ENCODE assay signal across 21 cellular contexts in the genomic region with DNA sequence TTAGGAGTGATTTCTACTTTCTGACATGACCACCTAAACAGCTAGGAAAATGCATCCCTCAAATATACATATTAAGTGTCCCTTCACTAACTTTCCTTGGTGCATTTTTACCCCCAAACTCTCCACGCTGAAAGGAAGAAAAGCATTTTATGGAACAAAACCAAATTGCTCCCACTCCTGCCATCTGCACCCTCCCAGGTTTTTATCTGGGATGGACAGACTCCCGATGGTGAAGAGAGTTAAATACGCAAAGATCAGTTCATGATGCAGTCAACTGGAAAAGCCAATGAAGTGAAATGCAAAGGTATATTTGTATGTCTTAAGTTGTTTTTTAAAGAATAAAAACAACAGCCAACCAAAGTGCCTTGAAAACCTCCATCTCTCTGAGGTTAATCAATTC. TPM values are rescaled to one million over a fixed set of nuclear protein-coding genes. Genes with fewer than 3 reads are reported as not detected.
A peak's percentile ranks its signal among the peaks of the same experiment; 100 is the strongest.
DNase-seq lines count a peak whose midpoint lies in the region; ATAC-seq, FAIRE-seq and TF ChIP-seq lines count a peak whose summit lies in the region.
"Had no signal": no experiment of that assay in that cellular context is flagged by ENCODE, and none has a peak within 500 bp of the region (broad histone marks: within the 10 kb centered on the region; RNA-seq: fewer than 3 reads in every experiment).

No MANE protein-coding gene starts in this region.

- H3K9me3 ChIP-seq in CD4-positive, CD25-positive, alpha-beta regulatory T cell (ENCODE audit: control insufficient read depth in 2 of 2, low read length in 2 of 2): no peaks in the 10 kb centered on the region
- H3K9me3 ChIP-seq in CD8-positive, alpha-beta memory T cell (ENCODE audit: low read length): no peaks in the 10 kb centered on the region
- H3K9me3 ChIP-seq: prostate gland, testis had no signal

- H3K4me3 ChIP-seq in CD4-positive, CD25-positive, alpha-beta regulatory T cell (ENCODE audit: low read depth, low read length): no peak overlapping the region
- H3K4me3 ChIP-seq in CD8-positive, alpha-beta memory T cell (ENCODE audit: low read length): no peak overlapping the region
- H3K4me3 ChIP-seq: cardiac muscle cell, prostate gland, testis had no signal

- no peak for DNase-seq in CD4-positive, CD25-positive, alpha-beta regulatory T cell
- DNase-seq in CD8-positive, alpha-beta memory T cell: no peak
- no peak for DNase-seq in activated naive CD8-positive, alpha-beta T cell treated with anti-CD3 and anti-CD28 coated beads for 36 hours
- no peak for DNase-seq in CD1c-positive myeloid dendritic cell (ENCODE audit: extremely low spot score)
- DNase-seq in RCC 7860 (ENCODE audit: low spot score): no peak
- DNase-seq: activated effector memory CD4-positive, alpha-beta T cell treated with anti-CD3 and anti-CD28 coated beads, Interleukin-2, amount 50 U/mL, for 16 hours; amygdala; DMS53; GDM1; H7; head of caudate nucleus; mesendoderm; NCI-H1417 treated with DMSO at 0.1 percent for 48 hours; NCI-H510A treated with DMSO at 0.1 percent for 48 hours; testis had no signal

- H3K36me3 ChIP-seq in CD4-positive, CD25-positive, alpha-beta regulatory T cell (ENCODE audit: control insufficient read depth, insufficient read depth, low read length): no peaks in the 10 kb centered on the region
- no peaks in the 10 kb centered on the region for H3K36me3 ChIP-seq in CD8-positive, alpha-beta memory T cell (ENCODE audit: insufficient read depth, low read length)
- H3K36me3 ChIP-seq: cardiac muscle cell, prostate gland had no signal

- peaks cover 16 to 62% (median 38%) of the 10 kb centered on the region in 4 donors for H3K4me1 Mint-ChIP-seq in CD4-positive, CD25-positive, alpha-beta regulatory T cell
- peaks cover 41 to 69% (median 53%) of the 10 kb centered on the region in 3 donors for H3K4me1 Mint-ChIP-seq in CD8-positive, alpha-beta memory T cell
- H3K4me1 Mint-ChIP-seq in activated naive CD8-positive, alpha-beta T cell treated with anti-CD3 and anti-CD28 coated beads for 36 hours: peaks cover 54% of the 10 kb centered on the region
- H3K4me1 Mint-ChIP-seq in nephron: peaks cover 9% of the 10 kb centered on the region

- no peak for TF ChIP-seq CTCF in nephron (IDR thresholded peaks at IDR 0.05; ENCODE audit: unreplicated experiment in 3 of 3)

- H3K27ac Mint-ChIP-seq in CD4-positive, CD25-positive, alpha-beta regulatory T cell: no peak overlapping the region
- H3K27ac Mint-ChIP-seq in CD8-positive, alpha-beta memory T cell: peak overlapping the region in 2 of 8 donors; percentile 24 to 42
- H3K27ac Mint-ChIP-seq in activated naive CD8-positive, alpha-beta T cell treated with anti-CD3 and anti-CD28 coated beads for 36 hours: peak overlapping the region; percentile 25
- H3K27ac Mint-ChIP-seq in nephron: no peak overlapping the region
- H3K27ac Mint-ChIP-seq: dendritic cell treated with granulocyte-macrophage colony-stimulating factor and Interleukin-4, amounts not matched to agents 40 ng/mL and 50 ng/mL, for 4 days had no signal

- H3K27me3 Mint-ChIP-seq in CD4-positive, CD25-positive, alpha-beta regulatory T cell: peaks cover 7% of the 10 kb centered on the region
- no peaks in the 10 kb centered on the region for H3K27me3 Mint-ChIP-seq in CD8-positive, alpha-beta memory T cell
- H3K27me3 Mint-ChIP-seq in activated naive CD8-positive, alpha-beta T cell treated with anti-CD3 and anti-CD28 coated beads for 36 hours: no peaks in the 10 kb centered on the region
- H3K27me3 Mint-ChIP-seq in nephron (ENCODE audit: low read depth): no peaks in the 10 kb centered on the region
- H3K27me3 Mint-ChIP-seq: dendritic cell treated with granulocyte-macrophage colony-stimulating factor and Interleukin-4, amounts not matched to agents 40 ng/mL and 50 ng/mL, for 4 days; IgD-negative memory B cell had no signal

- H3K4me1 ChIP-seq in CD4-positive, CD25-positive, alpha-beta regulatory T cell (ENCODE audit: control insufficient read depth, insufficient read depth, low read length, poor library complexity, severe bottlenecking): peaks cover 36% of the 10 kb centered on the region
- H3K4me1 ChIP-seq in CD8-positive, alpha-beta memory T cell (ENCODE audit: insufficient read depth, low read length): peaks cover 25% of the 10 kb centered on the region

- FAIRE-seq in RCC 7860 (lab: Jason Lieb, UNC): no peak

- peaks cover 0 to 1% (median 0%) of the 10 kb centered on the region in 7 donors for H3K9me3 Mint-ChIP-seq in CD4-positive, CD25-positive, alpha-beta regulatory T cell
- no peaks in the 10 kb centered on the region for H3K9me3 Mint-ChIP-seq in CD8-positive, alpha-beta memory T cell
- no peaks in the 10 kb centered on the region for H3K9me3 Mint-ChIP-seq in activated naive CD8-positive, alpha-beta T cell treated with anti-CD3 and anti-CD28 coated beads for 36 hours
- no peaks in the 10 kb centered on the region for H3K9me3 Mint-ChIP-seq in nephron
- H3K9me3 Mint-ChIP-seq: dendritic cell treated with granulocyte-macrophage colony-stimulating factor and Interleukin-4, amounts not matched to agents 40 ng/mL and 50 ng/mL, for 4 days; IgD-negative memory B cell had no signal

- no peak overlapping the region for H3K27ac ChIP-seq in CD4-positive, CD25-positive, alpha-beta regulatory T cell (ENCODE audit: insufficient read depth, low read length, poor library complexity, severe bottlenecking)
- no peak overlapping the region for H3K27ac ChIP-seq in CD8-positive, alpha-beta memory T cell (ENCODE audit: low read depth, low read length)
- H3K27ac ChIP-seq: cardiac muscle cell, prostate gland, testis had no signal

- H3K36me3 Mint-ChIP-seq in CD4-positive, CD25-positive, alpha-beta regulatory T cell: peaks cover 4% of the 10 kb centered on the region
- H3K36me3 Mint-ChIP-seq in CD8-positive, alpha-beta memory T cell: peaks cover 0 to 12% (median 0%) of the 10 kb centered on the region in 3 donors
- peaks cover 15% of the 10 kb centered on the region for H3K36me3 Mint-ChIP-seq in activated naive CD8-positive, alpha-beta T cell treated with anti-CD3 and anti-CD28 coated beads for 36 hours
- no peaks in the 10 kb centered on the region for H3K36me3 Mint-ChIP-seq in nephron (ENCODE audit: low read depth)
- H3K36me3 Mint-ChIP-seq: IgD-negative memory B cell had no signal

- no peak for ATAC-seq in CD4-positive, CD25-positive, alpha-beta regulatory T cell (ENCODE audit: low read depth in 2 of 2)
- ATAC-seq in HG03469 (IDR thresholded peaks at IDR 0.05; ENCODE audit: unreplicated experiment): no peak

- POLR2A ChIA-PET in CD8-positive, alpha-beta memory T cell (lab: Charles Lee): interaction anchor here (0.6 kb wide), 1 partner anchor 12 kb away, joined by 3 read pairs; no protein-coding TSS in a partner anchor

- no peaks in the 10 kb centered on the region for H3K27me3 ChIP-seq in CD4-positive, CD25-positive, alpha-beta regulatory T cell (ENCODE audit: control insufficient read depth, insufficient read depth, low read length)
- H3K27me3 ChIP-seq in CD8-positive, alpha-beta memory T cell (ENCODE audit: insufficient read depth, low read length, poor library complexity, severe bottlenecking): no peaks in the 10 kb centered on the region
- H3K27me3 ChIP-seq: cardiac muscle cell, testis had no signal

- H3K4me3 Mint-ChIP-seq in CD4-positive, CD25-positive, alpha-beta regulatory T cell: peak overlapping the region in 3 of 4 donors; percentile 39 to 93 (median 64)
- H3K4me3 Mint-ChIP-seq in CD8-positive, alpha-beta memory T cell: peak overlapping the region in 6 of 7 donors; percentile 20 to 81 (median 38)
- peak overlapping the region; percentile 65 for H3K4me3 Mint-ChIP-seq in activated naive CD8-positive, alpha-beta T cell treated with anti-CD3 and anti-CD28 coated beads for 36 hours
- peak overlapping the region; percentile 59 to 71 (median 71) for H3K4me3 Mint-ChIP-seq in nephron
- H3K4me3 Mint-ChIP-seq: dendritic cell treated with granulocyte-macrophage colony-stimulating factor and Interleukin-4, amounts not matched to agents 40 ng/mL and 50 ng/mL, for 4 days had no signal

- CTCF ChIA-PET in CD8-positive, alpha-beta memory T cell (lab: Charles Lee): no interaction called here

RNA-seq across cellular contexts. Expression of a gene that starts 2.7 kb away (rescaled TPM):
- total RNA-seq in CD4-positive, CD25-positive, alpha-beta regulatory T cell: 15.7 TPM
- polyA plus RNA-seq in CD4-positive, CD25-positive, alpha-beta regulatory T cell: 1 to 10 TPM; 3.2 to 5.9 (median 5.1) TPM
- 10 to 100 TPM; 12.9 to 13.4 TPM for total RNA-seq in CD8-positive, alpha-beta memory T cell
- 8.6 TPM for polyA plus RNA-seq in CD8-positive, alpha-beta memory T cell
- 10 to 100 TPM; 14.0 to 14.4 TPM for total RNA-seq in activated naive CD8-positive, alpha-beta T cell treated with anti-CD3 and anti-CD28 coated beads for 36 hours

RNA-seq across cellular contexts. Expression of a gene that starts 18.9 kb away (rescaled TPM):
- 1.8 TPM for total RNA-seq in CD4-positive, CD25-positive, alpha-beta regulatory T cell
- under 1 TPM; 0.22 to 0.37 (median 0.28) TPM for polyA plus RNA-seq in CD4-positive, CD25-positive, alpha-beta regulatory T cell
- 1 to 10 TPM; 7.1 to 8.4 TPM for total RNA-seq in CD8-positive, alpha-beta memory T cell
- polyA plus RNA-seq in CD8-positive, alpha-beta memory T cell: 1.4 TPM
- total RNA-seq in activated naive CD8-positive, alpha-beta T cell treated with anti-CD3 and anti-CD28 coated beads for 36 hours: 10 to 100 TPM; 13.3 to 14.0 TPM
